12 cellular contexts compared by ENCODE assay signal in the genomic region with DNA sequence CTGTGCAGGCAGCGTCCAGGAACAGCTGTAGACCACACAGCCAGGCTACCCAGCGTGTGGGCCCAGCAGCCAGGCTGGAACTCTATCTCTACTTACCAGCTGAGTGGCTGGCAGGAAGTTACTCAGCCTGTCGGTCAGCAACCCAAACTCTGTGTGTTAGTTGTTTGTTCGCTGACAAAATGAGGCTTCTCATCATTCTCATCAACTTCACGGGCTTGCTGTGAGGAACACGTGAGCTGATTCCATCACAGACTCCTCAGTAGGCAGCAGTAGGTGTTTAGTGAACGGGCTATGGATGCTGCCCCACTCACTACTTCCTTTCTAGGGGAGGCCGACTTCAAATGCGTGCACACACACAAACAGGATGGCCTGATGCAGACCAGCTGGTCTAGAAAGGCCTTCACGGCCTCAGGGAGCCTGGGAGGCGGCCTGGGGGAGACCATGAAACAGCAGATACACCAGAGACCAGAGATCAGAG. TPM values are rescaled to one million over a fixed set of nuclear protein-coding genes. Genes with fewer than 3 reads are reported as not detected.
DNase-seq lines count a peak whose midpoint lies in the region; ATAC-seq, FAIRE-seq and TF ChIP-seq lines count a peak whose summit lies in the region.
"Had no signal": no experiment of that assay in that cellular context is flagged by ENCODE, and none has a peak within 500 bp of the region (broad histone marks: within the 10 kb centered on the region; RNA-seq: fewer than 3 reads in every experiment).

No MANE protein-coding gene starts in this region.

- 8% methylated on average over 11 of the region's 11 CpGs for WGBS in K562 (ENCODE audit: insufficient coverage, low coverage, missing lambda C conversion rate)

- FAIRE-seq in K562 (lab: Jason Lieb, UNC) (peak; percentile 96), frontal cortex (lab: Jason Lieb, UNC) (no peak)

- no peak overlapping the region for H3K4me3 Mint-ChIP-seq in nephron progenitor cell
- H3K4me3 Mint-ChIP-seq: brain had no signal

- no peak for TF ChIP-seq POLR2A in NB4 (IDR thresholded peaks at IDR 0.05; ENCODE audit: extremely low read depth, insufficient read length)
- TF ChIP-seq POLR2A in K562 (conservative IDR thresholded peaks at IDR 0.05) = no peak

- no peaks in the 10 kb centered on the region for H3K36me3 ChIP-seq in K562 (ENCODE audit: control insufficient read depth, insufficient read depth, low read length)
- no peaks in the 10 kb centered on the region for H3K36me3 ChIP-seq in WERI-Rb-1
- H3K36me3 ChIP-seq: sigmoid colon, suprapubic skin had no signal

- H4K20me1 ChIP-seq in K562 (replicated peaks; ENCODE audit: control insufficient read depth, insufficient read depth, low read length) = no peaks in the 10 kb centered on the region

- H3K9me1 ChIP-seq in K562 (ENCODE audit: control insufficient read depth, insufficient read depth, low read length) = no peaks in the 10 kb centered on the region

- TF ChIP-seq EP300 in K562 (IDR thresholded peaks at IDR 0.05; ENCODE audit: low read length) = peak; percentile 68; the same call in 1 of the 2 replicates

- TF ChIP-seq CTCF in NB4 (IDR thresholded peaks at IDR 0.05; ENCODE audit: low read depth, low read length) = no peak
- no peak for TF ChIP-seq CTCF in K562 (IDR thresholded peaks at IDR 0.05 in 2 of 3, conservative IDR thresholded peaks at IDR 0.05 in 1 of 3; ENCODE audit: insufficient read depth in 2 of 3, low read depth in 1 of 3, low read length in 3 of 3)
- TF ChIP-seq CTCF in nephron progenitor cell (IDR thresholded peaks at IDR 0.05) = no peak
- no peak for TF ChIP-seq CTCF in WERI-Rb-1 (IDR thresholded peaks at IDR 0.05; ENCODE audit: low read depth, low read length)

- H3K9ac ChIP-seq in K562 (ENCODE audit: insufficient read depth in 1 of 2, low read depth in 2 of 2, low read length in 2 of 2) = peak overlapping the region; percentile 69 to 88

- in situ Hi-C loops in K562 (cut with MboI) = no loop called here

- no peak for TF ChIP-seq RAD21 in K562 (CRISPR knock-in tag; conservative IDR thresholded peaks at IDR 0.05 in 1 of 2, IDR thresholded peaks at IDR 0.05 in 1 of 2)

- peaks cover 6% of the 10 kb centered on the region for H3K27me3 Mint-ChIP-seq in nephron progenitor cell (ENCODE audit: low read depth, poor library complexity)

- H3K4me2 ChIP-seq in K562 (ENCODE audit: insufficient read depth, low read length) = peak overlapping the region; percentile 79

- H3K4me3 ChIP-seq in NB4 (ENCODE audit: low read depth, low read length) (no peak overlapping the region), K562 (peak overlapping the region; percentile 37; the same call in 1 of the 2 replicates), WERI-Rb-1 (ENCODE audit: low read depth, low read length) (no peak overlapping the region)
- H3K4me3 ChIP-seq: sigmoid colon, suprapubic skin had no signal

- H3K27ac ChIP-seq in K562 (ENCODE audit: extremely low read depth, low read depth, low read length) = peak overlapping the region; percentile 87
- no peak overlapping the region for H3K27ac ChIP-seq in WERI-Rb-1
- H3K27ac ChIP-seq: sigmoid colon, suprapubic skin had no signal

- peak; percentile 60 for ATAC-seq in K562

- H3K27ac Mint-ChIP-seq in nephron progenitor cell = peak overlapping the region; percentile 83
- H3K27ac Mint-ChIP-seq: brain had no signal

- peaks cover 36 to 49% of the 10 kb centered on the region in 2 experiments for H3K4me1 ChIP-seq in K562 (replicated peaks in 1 of 2; ENCODE audit: control insufficient read depth in 2 of 2, insufficient read depth in 2 of 2, low read length in 2 of 2)
- H3K4me1 ChIP-seq: sigmoid colon, suprapubic skin had no signal

- H3K9me3 ChIP-seq in K562 (replicated peaks; ENCODE audit: control insufficient read depth, insufficient read depth, low read depth, low read length) (no peaks in the 10 kb centered on the region), WERI-Rb-1 (ENCODE audit: severe bottlenecking) (no peaks in the 10 kb centered on the region)
- H3K9me3 ChIP-seq: sigmoid colon, suprapubic skin had no signal

- BruUV-seq in K562 (replicated peaks; lab: Mats Ljungman, UMichigan) = no TSS peak

- CTCF ChIA-PET in K562 (lab: Yijun Ruan, JAX; ENCODE audit: low intra/inter-chr PET ratio) = no interaction called here

- POLR2A ChIA-PET in K562 (lab: Yijun Ruan, JAX) = interaction anchor here (0.6 to 5.9 kb wide), 25 partner anchors 7 to 339 kb away, joined by 3 to 90 read pairs (median 5); partner anchors contain the start of genes CAPN1, FAU, MRPL49 and SYVN1

- H3K36me3 Mint-ChIP-seq in nephron progenitor cell (ENCODE audit: low read depth) = no peaks in the 10 kb centered on the region
- H3K36me3 Mint-ChIP-seq: brain had no signal

- peaks cover 35% of the 10 kb centered on the region for H3K4me1 Mint-ChIP-seq in nephron progenitor cell
- H3K4me1 Mint-ChIP-seq: brain had no signal

- DNase-seq in GF-D8 (lab: John Stamatoyannopoulos, UW) (peak; percentile 36), NB4 (ENCODE audit: low read depth) (peak; percentile 68), K562 (ENCODE audit: extremely low read depth in 1 of 4, low spot score in 3 of 4) (peak; percentile 36 to 85 (median 60)), nephron progenitor cell (no peak), WERI-Rb-1 (no peak), frontal cortex (ENCODE audit: low spot score in 2 of 2) (no peak), NCI-H748 (lab: John Stamatoyannopoulos, UW; ENCODE audit: unreplicated experiment) (no peak), NCI-H524 treated with DMSO at 0.1 percent for 48 hours (lab: John Stamatoyannopoulos, UW) (no peak)
- DNase-seq: NCI-H1105 treated with DMSO at 0.1 percent for 48 hours, sigmoid colon had no signal

- H3K79me2 ChIP-seq in K562 (ENCODE audit: control insufficient read depth, insufficient read depth, low read length) = peaks cover 6% of the 10 kb centered on the region; the same call in 1 of the 3 replicates

- H3K27me3 ChIP-seq in K562 (ENCODE audit: control insufficient read depth in 2 of 2, insufficient read depth in 2 of 2, low read length in 2 of 2) (no peaks in the 10 kb centered on the region; a peak in 1 of 5 replicates), WERI-Rb-1 (ENCODE audit: insufficient read depth, low read depth, severe bottlenecking) (no peaks in the 10 kb centered on the region)
- H3K27me3 ChIP-seq: sigmoid colon, suprapubic skin had no signal

- H2AFZ ChIP-seq in K562 (ENCODE audit: low read depth, low read length) = peak overlapping the region; percentile 93

- intact Hi-C loops in K562 (cut with micrococcal nuclease) = loop anchor here (2.0 kb wide), 1 partner anchor 34 kb away; the partner anchor contains the start of gene SYVN1

- no peaks in the 10 kb centered on the region for H3K9me3 Mint-ChIP-seq in nephron progenitor cell
- H3K9me3 Mint-ChIP-seq: brain had no signal

RNA-seq across cellular contexts. Expression of gene SPDYC, which starts 0.8 kb away (rescaled TPM):
- 3.3 and 7.2 TPM in 2 replicates for total RNA-seq in K562 (2011; cell fraction: chromatin; rRNA removed; ENCODE audit: low replicate concordance)
- total RNA-seq in K562 (2011; cell fraction: nucleolus; rRNA removed) = 10.7 and 13.8 TPM in 2 replicates
- 7.4 and 10.0 TPM in 2 replicates for total RNA-seq in K562 (2011; cell fraction: nucleoplasm; rRNA removed)
- total RNA-seq in K562 (2014; rRNA removed) (11.2 and 11.3 TPM in 2 replicates), K562 (2014; rRNA removed; fragmentation: Illumina TruSeq; extraction: Trizol) (5.8 and 6.1 TPM in 2 replicates), K562 (2015; rRNA removed; fragmentation: Illumina TruSeq; extraction: Trizol) (6.6 and 7.3 TPM in 2 replicates), K562 (2021) (15.1 and 15.9 TPM in 2 replicates), frontal cortex (not detected)
- polyA plus RNA-seq in K562 (2011; rRNA removed) (4.8 and 11.7 TPM in 2 replicates), K562 (2014; fragmentation: Illumina TruSeq; extraction: Trizol) (18.5 and 18.8 TPM in 2 replicates), K562 (2014; fragmentation: Nextera tagmentation; extraction: Ambion mirVana) (1 to 10 TPM; 4.4 to 9.2 TPM), K562 (2014; rRNA removed) (14.0 and 15.6 TPM in 2 replicates)
- 10.3 and 15.8 TPM in 2 replicates for polyA plus RNA-seq in K562 (2011; cell fraction: cytosol; rRNA removed)
- 26.3 and 27.0 TPM in 2 replicates for polyA plus RNA-seq in K562 (2011; cell fraction: nucleus; rRNA removed)
- polyA plus RNA-seq in K562 (2012) = 16.9 and 34.8 TPM in 2 replicates
- 2.2 and 2.3 TPM in 2 replicates for polyA minus RNA-seq in K562 (2011; rRNA and poly(A)+ RNA removed)
- polyA minus RNA-seq in K562 (2011; cell fraction: cytosol; rRNA and poly(A)+ RNA removed) = 4.1 and 5.1 TPM in 2 replicates
- polyA minus RNA-seq in K562 (2011; cell fraction: nucleus; rRNA and poly(A)+ RNA removed) = 2.0 and 3.9 TPM in 2 replicates
- total RNA-seq: sigmoid colon, suprapubic skin had no signal
- polyA plus RNA-seq: sigmoid colon had no signal

RNA-seq across cellular contexts. Expression of gene CAPN1, which starts 12.5 kb away (rescaled TPM):
- 216 and 541 TPM in 2 replicates for total RNA-seq in K562 (2011; cell fraction: chromatin; rRNA removed; ENCODE audit: low replicate concordance)
- total RNA-seq in K562 (2011; cell fraction: nucleolus; rRNA removed) = 238 and 253 TPM in 2 replicates
- total RNA-seq in K562 (2011; cell fraction: nucleoplasm; rRNA removed) = 194 and 215 TPM in 2 replicates
- 112 and 116 TPM in 2 replicates for total RNA-seq in K562 (2014; rRNA removed)
- 21.7 and 24.8 TPM in 2 replicates for total RNA-seq in K562 (2014; rRNA removed; fragmentation: Illumina TruSeq; extraction: Trizol)
- total RNA-seq in K562 (2015; rRNA removed; fragmentation: Illumina TruSeq; extraction: Trizol) = 51.5 and 52.2 TPM in 2 replicates
- 195 and 199 TPM in 2 replicates for total RNA-seq in K562 (2021)
- polyA plus RNA-seq in K562 (2011; rRNA removed) = 61.6 and 138 TPM in 2 replicates
- polyA plus RNA-seq in K562 (2011; cell fraction: cytosol; rRNA removed) = 70.1 and 167 TPM in 2 replicates
- 212 and 301 TPM in 2 replicates for polyA plus RNA-seq in K562 (2011; cell fraction: nucleus; rRNA removed)
- 106 and 148 TPM in 2 replicates for polyA plus RNA-seq in K562 (2012)
- 143 and 183 TPM in 2 replicates for polyA plus RNA-seq in K562 (2014; fragmentation: Illumina TruSeq; extraction: Trizol)
- polyA plus RNA-seq in K562 (2014; fragmentation: Nextera tagmentation; extraction: Ambion mirVana) = 1 to 10 TPM; 3.5 to 6.0 TPM
- polyA plus RNA-seq in K562 (2014; rRNA removed) = 112 and 133 TPM in 2 replicates
- polyA minus RNA-seq in K562 (2011; rRNA and poly(A)+ RNA removed) = 53.1 and 54.9 TPM in 2 replicates
- 100 and 118 TPM in 2 replicates for polyA minus RNA-seq in K562 (2011; cell fraction: cytosol; rRNA and poly(A)+ RNA removed)
- polyA minus RNA-seq in K562 (2011; cell fraction: nucleus; rRNA and poly(A)+ RNA removed) = 61.7 and 93.0 TPM in 2 replicates
- 48.5 TPM for total RNA-seq in frontal cortex

RNA-seq across cellular contexts. Expression of gene SYVN1, which starts 34.9 kb away (rescaled TPM):
- total RNA-seq in K562 (2011; cell fraction: chromatin; rRNA removed; ENCODE audit: low replicate concordance) = 160 and 411 TPM in 2 replicates
- 212 and 239 TPM in 2 replicates for total RNA-seq in K562 (2011; cell fraction: nucleolus; rRNA removed)
- total RNA-seq in K562 (2011; cell fraction: nucleoplasm; rRNA removed) = 199 and 204 TPM in 2 replicates
- 9.9 and 10.7 TPM in 2 replicates for total RNA-seq in K562 (2014; rRNA removed)
- total RNA-seq in K562 (2014; rRNA removed; fragmentation: Illumina TruSeq; extraction: Trizol) = 7.3 and 9.8 TPM in 2 replicates
- 8.0 and 8.7 TPM in 2 replicates for total RNA-seq in K562 (2015; rRNA removed; fragmentation: Illumina TruSeq; extraction: Trizol)
- total RNA-seq in K562 (2021) = 42.7 and 47.4 TPM in 2 replicates
- polyA plus RNA-seq in K562 (2011; rRNA removed) = 13.1 and 36.5 TPM in 2 replicates
- polyA plus RNA-seq in K562 (2011; cell fraction: cytosol; rRNA removed) = 20.0 and 43.0 TPM in 2 replicates
- polyA plus RNA-seq in K562 (2011; cell fraction: nucleus; rRNA removed) = 131 and 155 TPM in 2 replicates
- polyA plus RNA-seq in K562 (2012) = 34.0 and 57.6 TPM in 2 replicates
- 38.5 and 40.1 TPM in 2 replicates for polyA plus RNA-seq in K562 (2014; fragmentation: Illumina TruSeq; extraction: Trizol)
- polyA plus RNA-seq in K562 (2014; fragmentation: Nextera tagmentation; extraction: Ambion mirVana) = under 1 TPM; 0.41 to 0.63 TPM
- polyA plus RNA-seq in K562 (2014; rRNA removed) = 19.1 and 19.3 TPM in 2 replicates
- polyA minus RNA-seq in K562 (2011; rRNA and poly(A)+ RNA removed) = 62.5 and 65.5 TPM in 2 replicates
- 37.2 and 49.5 TPM in 2 replicates for polyA minus RNA-seq in K562 (2011; cell fraction: cytosol; rRNA and poly(A)+ RNA removed)
- 49.5 and 75.9 TPM in 2 replicates for polyA minus RNA-seq in K562 (2011; cell fraction: nucleus; rRNA and poly(A)+ RNA removed)
- total RNA-seq in frontal cortex = 7.7 TPM

RNA-seq across cellular contexts. Expression of gene MRPL49, which starts 47.1 kb away (rescaled TPM):
- total RNA-seq in K562 (2011; cell fraction: chromatin; rRNA removed; ENCODE audit: low replicate concordance) = 22.2 and 52.3 TPM in 2 replicates
- total RNA-seq in K562 (2011; cell fraction: nucleolus; rRNA removed) = 45.3 and 47.5 TPM in 2 replicates
- 43.8 and 56.6 TPM in 2 replicates for total RNA-seq in K562 (2011; cell fraction: nucleoplasm; rRNA removed)
- 129 and 180 TPM in 2 replicates for total RNA-seq in K562 (2014; rRNA removed)
- total RNA-seq in K562 (2014; rRNA removed; fragmentation: Illumina TruSeq; extraction: Trizol) = 65.5 and 74.3 TPM in 2 replicates
- 78.2 and 83.1 TPM in 2 replicates for total RNA-seq in K562 (2015; rRNA removed; fragmentation: Illumina TruSeq; extraction: Trizol)
- total RNA-seq in K562 (2021) = 86.8 and 88.5 TPM in 2 replicates
- 96.1 and 97.2 TPM in 2 replicates for polyA plus RNA-seq in K562 (2011; rRNA removed)
- 145 and 172 TPM in 2 replicates for polyA plus RNA-seq in K562 (2011; cell fraction: cytosol; rRNA removed)
- 33.4 and 33.6 TPM in 2 replicates for polyA plus RNA-seq in K562 (2011; cell fraction: nucleus; rRNA removed)
- polyA plus RNA-seq in K562 (2012) = 67.5 and 83.2 TPM in 2 replicates
- 123 and 127 TPM in 2 replicates for polyA plus RNA-seq in K562 (2014; fragmentation: Illumina TruSeq; extraction: Trizol)
- 100 to 1,000 TPM in 1 of 2 experiments, 10 to 100 TPM in 1; 76.2 to 132 TPM for polyA plus RNA-seq in K562 (2014; fragmentation: Nextera tagmentation; extraction: Ambion mirVana)
- 91.2 and 112 TPM in 2 replicates for polyA plus RNA-seq in K562 (2014; rRNA removed)
- 44.7 and 62.6 TPM in 2 replicates for polyA minus RNA-seq in K562 (2011; rRNA and poly(A)+ RNA removed)
- 33.6 and 45.3 TPM in 2 replicates for polyA minus RNA-seq in K562 (2011; cell fraction: cytosol; rRNA and poly(A)+ RNA removed)
- polyA minus RNA-seq in K562 (2011; cell fraction: nucleus; rRNA and poly(A)+ RNA removed) = 14.1 and 19.7 TPM in 2 replicates
- 29.3 TPM for total RNA-seq in frontal cortex

RNA-seq across cellular contexts. Expression of gene FAU, which starts 47.3 kb away (rescaled TPM):
- total RNA-seq in K562 (2011; cell fraction: chromatin; rRNA removed; ENCODE audit: low replicate concordance) = 85.1 and 161 TPM in 2 replicates
- total RNA-seq in K562 (2011; cell fraction: nucleolus; rRNA removed) = 307 and 365 TPM in 2 replicates
- 257 and 358 TPM in 2 replicates for total RNA-seq in K562 (2011; cell fraction: nucleoplasm; rRNA removed)
- total RNA-seq in K562 (2014; rRNA removed) (1,447 and 1,737 TPM in 2 replicates), K562 (2014; rRNA removed; fragmentation: Illumina TruSeq; extraction: Trizol) (702 and 715 TPM in 2 replicates), K562 (2015; rRNA removed; fragmentation: Illumina TruSeq; extraction: Trizol) (990 and 995 TPM in 2 replicates), K562 (2021) (1,380 and 1,521 TPM in 2 replicates), frontal cortex (251 TPM)
- polyA plus RNA-seq in K562 (2011; rRNA removed) (562 and 568 TPM in 2 replicates), K562 (2014; fragmentation: Illumina TruSeq; extraction: Trizol) (942 and 1,036 TPM in 2 replicates), K562 (2014; fragmentation: Nextera tagmentation; extraction: Ambion mirVana) (100 to 1,000 TPM; 433 to 575 TPM), K562 (2014; rRNA removed) (1,498 and 1,827 TPM in 2 replicates)
- 741 and 1,178 TPM in 2 replicates for polyA plus RNA-seq in K562 (2011; cell fraction: cytosol; rRNA removed)
- 380 and 503 TPM in 2 replicates for polyA plus RNA-seq in K562 (2011; cell fraction: nucleus; rRNA removed)
- polyA plus RNA-seq in K562 (2012) = 1,837 and 2,123 TPM in 2 replicates
- polyA minus RNA-seq in K562 (2011; rRNA and poly(A)+ RNA removed) = 236 and 263 TPM in 2 replicates
- 352 and 386 TPM in 2 replicates for polyA minus RNA-seq in K562 (2011; cell fraction: cytosol; rRNA and poly(A)+ RNA removed)
- polyA minus RNA-seq in K562 (2011; cell fraction: nucleus; rRNA and poly(A)+ RNA removed) = 98.0 and 181 TPM in 2 replicates

Comparison
In these comparisons a context has a peak if more than half of its experiments do, and no peak if none do; other contexts are left out.
1. DNase-seq: peak in GF-D8 (single experiment), NB4 (single experiment) and K562 (4 of 4); none in nephron progenitor cell (single experiment), WERI-Rb-1 (single experiment), frontal cortex (0 of 2), NCI-H748 (single experiment) and NCI-H524 treated with DMSO at 0.1 percent for 48 hours (single experiment).